Comparison of ENCODE assay signal across 13 cellular contexts in genomic region chr2:214731008-214731407, GRCh38.
A peak's percentile ranks its signal among the peaks of the same experiment; 100 is the strongest.
DNase-seq lines count a peak whose midpoint lies in the region; ATAC-seq lines count a peak whose summit lies in the region.
"Had no signal": no experiment of that assay in that cellular context is flagged by ENCODE, and none has a peak within 500 bp of the region (broad histone marks: within the 10 kb centered on the region; RNA-seq: fewer than 3 reads in every experiment).

No MANE protein-coding gene starts in this region.

- no peaks in the 10 kb centered on the region for H3K9me3 ChIP-seq in SJCRH30 (replicated peaks)

- DNase-seq in COR-L47 (lab: John Stamatoyannopoulos, UW) = peak; percentile 29
- DNase-seq in iPS-NIHi11 (ENCODE audit: low spot score) = peak; percentile 24
- DNase-seq in NK-92 (lab: John Stamatoyannopoulos, UW; ENCODE audit: unreplicated experiment) = no peak
- DNase-seq in SJCRH30 = no peak
- DNase-seq in GM19240 (ENCODE audit: insufficient read length, low spot score) = no peak
- DNase-seq in AG08396 (ENCODE audit: low spot score) = no peak
- DNase-seq: hypothalamus; midbrain; NK-92 treated with Interleukin-12 subunit alpha and Interleukin-12 subunit beta, amount 100 ng/mL, for 24 hours; stimulated activated CD4-positive, alpha-beta T cell treated with anti-CD3 and anti-CD28 coated beads, Interleukin-2, amount 100 ng/mL, for 24 hours; stimulated activated naive CD8-positive, alpha-beta T cell treated with anti-CD3 and anti-CD28 coated beads, Interleukin-15, Interleukin-2, amounts not matched to agents 100 U/mL and 50 U/mL, for 24 hours had no signal

- H3K27ac ChIP-seq in SJCRH30 = no peak overlapping the region

- no peaks in the 10 kb centered on the region for H3K27me3 ChIP-seq in SJCRH30

- ATAC-seq in GM18868 (IDR thresholded peaks at IDR 0.05; ENCODE audit: unreplicated experiment) (peak; percentile 93), HG03460 (IDR thresholded peaks at IDR 0.05; ENCODE audit: unreplicated experiment) (peak; percentile 63)
- ATAC-seq: stimulated activated naive CD8-positive, alpha-beta T cell treated with anti-CD3 and anti-CD28 coated beads, Interleukin-15, Interleukin-2, amounts not matched to agents 100 U/mL and 50 U/mL, for 24 hours had no signal

- peaks cover 3% of the 10 kb centered on the region; the same call in 1 of the 2 replicates for H3K4me1 ChIP-seq in SJCRH30

- peaks cover 17% of the 10 kb centered on the region for H3K36me3 ChIP-seq in SJCRH30

- H3K4me3 ChIP-seq in SJCRH30 = no peak overlapping the region

Comparison
In these comparisons a context has a peak if more than half of its experiments do, and no peak if none do; other contexts are left out.
1. DNase-seq: peak in COR-L47 (single experiment) and iPS-NIHi11 (single experiment); none in NK-92 (single experiment), SJCRH30 (0 of 2), GM19240 (single experiment) and AG08396 (single experiment).